In the genomic region with DNA sequence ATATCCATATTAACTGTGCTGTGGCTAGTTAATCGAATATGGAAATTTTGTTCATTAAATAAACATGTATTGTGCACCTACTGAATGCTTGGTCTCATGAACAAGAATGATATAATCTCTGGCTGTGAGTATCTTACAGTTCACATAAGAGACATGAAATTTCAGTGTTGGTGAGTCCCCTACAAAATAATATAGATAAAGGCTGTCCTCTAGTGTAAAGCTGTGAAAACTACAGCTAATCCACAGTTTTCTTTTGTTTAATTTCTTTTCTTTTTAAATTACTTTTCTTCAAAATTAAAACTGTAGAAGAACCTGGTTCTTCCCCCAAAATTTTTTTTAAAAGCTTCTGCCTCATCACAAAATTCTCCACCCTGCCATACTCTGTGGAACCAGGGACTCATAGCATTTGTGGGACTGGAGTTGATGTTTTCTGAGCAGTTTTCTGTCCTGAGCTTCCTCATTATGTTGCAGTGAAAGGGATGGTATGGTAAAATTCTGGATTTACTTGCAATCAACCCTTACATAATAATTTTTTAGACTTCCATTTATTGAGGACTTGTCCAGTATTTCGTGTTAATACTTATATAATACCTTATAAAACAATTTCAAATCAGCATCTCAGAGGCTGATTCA, we compare ENCODE assay signal across 8 cellular contexts.
A peak's percentile ranks its signal among the peaks of the same experiment; 100 is the strongest.
DNase-seq lines count a peak whose midpoint lies in the region; ATAC-seq and TF ChIP-seq lines count a peak whose summit lies in the region.

No MANE protein-coding gene starts in this region.

- CTCF ChIA-PET in GM10248 (lab: Yijun Ruan, JAX): interaction anchor here (0.8 to 2.4 kb wide), 5 partner anchors 11 to 145 kb away, joined by 3 to 10 read pairs (median 3); no protein-coding TSS in a partner anchor

- POLR2A ChIA-PET in GM10248 (lab: Yijun Ruan, JAX): no interaction called here

- ATAC-seq in HG03460 (IDR thresholded peaks at IDR 0.05; ENCODE audit: unreplicated experiment): no peak

- no peak overlapping the region for H3K4me3 ChIP-seq in fibroblast of pulmonary artery (replicated peaks; ENCODE audit: low read depth, low read length)

- TF ChIP-seq CTCF in fibroblast of pulmonary artery (IDR thresholded peaks at IDR 0.05; ENCODE audit: low read length, missing control alignments) (peak; percentile 67), GM10248 (IDR thresholded peaks at IDR 0.05; ENCODE audit: control extremely low read depth, extremely low read depth, low read depth, missing control alignments) (no peak)

- DNase-seq in NCI-H524 (lab: John Stamatoyannopoulos, UW) (peak; percentile 2 to 46), NCI-H524 treated with DMSO at 0.1 percent for 48 hours (lab: John Stamatoyannopoulos, UW) (no peak), NCI-H748 treated with DMSO at 0.1 percent for 48 hours (lab: John Stamatoyannopoulos, UW) (peak; percentile 40), fibroblast of pulmonary artery (ENCODE audit: low read depth) (peak; percentile 43), superior temporal gyrus (ENCODE audit: extremely low spot score) (peak; percentile 48), GM10248 (ENCODE audit: extremely low spot score) (no peak), mucosa of gallbladder (ENCODE audit: low spot score) (no peak)

Comparison
In these comparisons a context has a peak if more than half of its experiments do, and no peak if none do; other contexts are left out.
1. DNase-seq: peak in NCI-H524 (2 of 2), NCI-H748 treated with DMSO at 0.1 percent for 48 hours (single experiment), fibroblast of pulmonary artery (single experiment) and superior temporal gyrus (single experiment); none in NCI-H524 treated with DMSO at 0.1 percent for 48 hours (single experiment), GM10248 (single experiment) and mucosa of gallbladder (single experiment).